8 cellular contexts compared by ENCODE assay signal in the genomic region with DNA sequence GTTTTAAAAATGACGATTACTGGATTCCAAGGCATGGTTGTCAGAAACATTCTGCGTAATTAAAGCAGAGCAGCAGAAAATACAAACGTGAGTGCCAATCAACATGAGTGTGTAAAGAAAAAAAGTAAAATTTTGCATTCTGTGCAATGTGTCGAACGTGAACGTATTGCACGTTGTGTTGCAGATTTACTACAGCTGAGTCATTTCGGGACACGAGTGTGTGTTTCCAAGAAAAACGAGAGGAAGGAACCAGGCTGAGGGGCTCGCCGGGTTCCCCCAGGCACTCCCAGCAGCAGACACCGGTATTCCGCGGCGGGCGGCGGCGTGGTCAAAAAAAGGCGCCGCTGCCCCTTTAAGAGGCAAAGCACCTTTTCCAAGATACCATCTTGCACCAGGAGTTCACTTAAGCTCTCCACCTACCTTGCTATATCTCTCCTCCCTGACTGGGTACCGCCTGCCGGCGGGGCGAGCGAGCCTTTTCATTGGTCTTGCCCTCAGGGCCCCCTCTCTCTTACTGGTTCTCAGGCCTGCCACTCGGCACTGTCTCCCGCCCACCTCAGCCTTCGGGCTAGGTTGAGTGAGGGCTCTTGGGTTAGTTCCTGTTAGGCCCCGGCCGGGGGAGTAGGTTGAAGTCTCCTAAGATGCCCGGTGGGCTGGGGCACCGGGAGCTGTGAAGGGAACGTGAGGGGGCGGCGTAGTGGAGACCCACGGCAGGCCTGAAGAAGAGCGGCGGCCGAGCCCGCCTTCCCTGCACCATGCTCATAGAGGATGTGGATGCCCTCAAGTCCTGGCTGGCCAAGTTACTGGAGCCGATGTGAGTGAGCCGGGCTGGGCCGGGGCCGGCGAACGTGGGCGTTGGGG. TPM values are rescaled to one million over a fixed set of nuclear protein-coding genes. Genes with fewer than 3 reads are reported as not detected.
DNase-seq lines count a peak whose midpoint lies in the region; ATAC-seq, FAIRE-seq and TF ChIP-seq lines count a peak whose summit lies in the region.

A gene with protein sequence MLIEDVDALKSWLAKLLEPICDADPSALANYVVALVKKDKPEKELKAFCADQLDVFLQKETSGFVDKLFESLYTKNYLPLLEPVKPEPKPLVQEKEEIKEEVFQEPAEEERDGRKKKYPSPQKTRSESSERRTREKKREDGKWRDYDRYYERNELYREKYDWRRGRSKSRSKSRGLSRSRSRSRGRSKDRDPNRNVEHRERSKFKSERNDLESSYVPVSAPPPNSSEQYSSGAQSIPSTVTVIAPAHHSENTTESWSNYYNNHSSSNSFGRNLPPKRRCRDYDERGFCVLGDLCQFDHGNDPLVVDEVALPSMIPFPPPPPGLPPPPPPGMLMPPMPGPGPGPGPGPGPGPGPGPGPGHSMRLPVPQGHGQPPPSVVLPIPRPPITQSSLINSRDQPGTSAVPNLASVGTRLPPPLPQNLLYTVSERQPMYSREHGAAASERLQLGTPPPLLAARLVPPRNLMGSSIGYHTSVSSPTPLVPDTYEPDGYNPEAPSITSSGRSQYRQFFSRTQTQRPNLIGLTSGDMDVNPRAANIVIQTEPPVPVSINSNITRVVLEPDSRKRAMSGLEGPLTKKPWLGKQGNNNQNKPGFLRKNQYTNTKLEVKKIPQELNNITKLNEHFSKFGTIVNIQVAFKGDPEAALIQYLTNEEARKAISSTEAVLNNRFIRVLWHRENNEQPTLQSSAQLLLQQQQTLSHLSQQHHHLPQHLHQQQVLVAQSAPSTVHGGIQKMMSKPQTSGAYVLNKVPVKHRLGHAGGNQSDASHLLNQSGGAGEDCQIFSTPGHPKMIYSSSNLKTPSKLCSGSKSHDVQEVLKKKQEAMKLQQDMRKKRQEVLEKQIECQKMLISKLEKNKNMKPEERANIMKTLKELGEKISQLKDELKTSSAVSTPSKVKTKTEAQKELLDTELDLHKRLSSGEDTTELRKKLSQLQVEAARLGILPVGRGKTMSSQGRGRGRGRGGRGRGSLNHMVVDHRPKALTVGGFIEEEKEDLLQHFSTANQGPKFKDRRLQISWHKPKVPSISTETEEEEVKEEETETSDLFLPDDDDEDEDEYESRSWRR (plus strand): TSS at position 595 of the 861 bp plus-strand sequence. CDS start 161 bp downstream, at position 756.

- TF ChIP-seq CTCF in right atrium auricular region (IDR thresholded peaks at IDR 0.05) (no peak), psoas muscle (IDR thresholded peaks at IDR 0.05) (no peak)

- H3K4me3 ChIP-seq in right atrium auricular region (peak within 1 kb of the TSS; percentile 92 to 97), psoas muscle (peak within 1 kb of the TSS; percentile 69)

- H3K9me3 ChIP-seq in right atrium auricular region (no peaks in the 10 kb centered on the region), psoas muscle (no peaks in the 10 kb centered on the region)

- FAIRE-seq in urothelium cell line (lab: Jason Lieb, UNC), result peak; percentile 95

- H3K27ac ChIP-seq in angular gyrus (ENCODE audit: low read depth, low read length) (peak within 1 kb of the TSS; percentile 75), right atrium auricular region (peak within 1 kb of the TSS; percentile 87 to 93), psoas muscle (peak within 1 kb of the TSS; percentile 81)

- TF ChIP-seq POLR2A in GM15510 (IDR thresholded peaks at IDR 0.05; ENCODE audit: borderline replicate concordance, extremely low read depth, insufficient read length), result peak; percentile 78

- no peaks in the 10 kb centered on the region for H3K36me3 ChIP-seq in right atrium auricular region
- H3K36me3 ChIP-seq in psoas muscle (ENCODE audit: insufficient read depth in 1 of 2, low read depth in 1 of 2), result no peaks in the 10 kb centered on the region

- WGBS in psoas muscle, 3 donors, result 0 to 1% (median 1%) methylated on average over 42 to 48 of the region's 48 CpGs

- intact Hi-C loops in T-helper 1 cell treated with Interleukin-12 subunit alpha and Interleukin-12 subunit beta and Interleukin-4 antibody, amounts not matched to agents 30 ng/mL and 1 ng/mL, for 36 hours (cut with micrococcal nuclease), result loop anchor here (1.0 to 5.0 kb wide), 5 partner anchors 21 to 549 kb away; partner anchors contain the start of genes LARS1, SH3RF2 and TCERG1
- intact Hi-C loops in psoas muscle (cut with DNase I), result loop anchor here (2.0 kb wide), 1 partner anchor 20 kb away; the partner anchor contains the start of gene LARS1 (in 2 of the 2)

- ATAC-seq in HG02884 (IDR thresholded peaks at IDR 0.05; ENCODE audit: unreplicated experiment) (peak; percentile 99), psoas muscle (peak; percentile 100)

- DNase-seq in NCI-H1694 (lab: John Stamatoyannopoulos, UW) (peak; percentile 92), right atrium auricular region (ENCODE audit: low spot score) (peak; percentile 98), psoas muscle (peak; percentile 95 to 98), urothelium cell line (ENCODE audit: low spot score) (peak; percentile 99)

- H3K27me3 ChIP-seq in right atrium auricular region (no peaks in the 10 kb centered on the region), psoas muscle (ENCODE audit: insufficient read depth in 3 of 3, low read length in 2 of 3) (no peaks in the 10 kb centered on the region)

- peaks cover 0 to 32% of the 10 kb centered on the region in 2 donors for H3K4me1 ChIP-seq in right atrium auricular region
- peaks cover 38% of the 10 kb centered on the region for H3K4me1 ChIP-seq in psoas muscle

RNA-seq across cellular contexts. Expression of the gene that starts here (rescaled TPM):
- 22.7 and 24.7 TPM in 2 replicates for total RNA-seq in T-helper 1 cell treated with Interleukin-12 subunit alpha and Interleukin-12 subunit beta and Interleukin-4 antibody, amounts not matched to agents 30 ng/mL and 1 ng/mL, for 36 hours
- total RNA-seq in right atrium auricular region (10 to 100 TPM; 14.8 to 16.4 TPM), psoas muscle (10 to 100 TPM; 11.2 to 14.9 (median 12.8) TPM)
- polyA plus RNA-seq in psoas muscle, result 10 to 100 TPM in 1 of 3 donors, 1 to 10 TPM in 2; 5.7 to 17.0 (median 6.6) TPM

Comparison
In these comparisons a context has a peak if more than half of its experiments do, and no peak if none do; other contexts are left out.
1. Peak in every context shown above with its lines: DNase-seq, ATAC-seq, H3K4me3 ChIP-seq and H3K27ac ChIP-seq.